Comparison of ENCODE assay signal across 1 cellular context in genomic region chr22:27662359-27663030, GRCh38.
TF ChIP-seq lines count a peak whose summit lies in the region.

No MANE protein-coding gene starts in this region.

TF ChIP-seq in SK-N-SH treated with all-trans-retinoic acid at 6 μM for 48 hours, 23 proteins besides CTCF, POLR2A, EP300 and RAD21 (continued from another document):
- TF ChIP-seq POU6F1 (CRISPR knock-in tag; IDR thresholded peaks at IDR 0.05; ENCODE audit: borderline replicate concordance, low read depth) (no peak), ZNF70 (CRISPR knock-in tag; IDR thresholded peaks at IDR 0.05) (no peak), ZNF8 (CRISPR knock-in tag; IDR thresholded peaks at IDR 0.05) (no peak), PPARA (CRISPR knock-in tag; IDR thresholded peaks at IDR 0.05; ENCODE audit: borderline replicate concordance) (no peak)
